ENCODE assay signal across 12 cellular contexts in genomic region chr10:126930506-126931458, GRCh38. TPM values are rescaled to one million over a fixed set of nuclear protein-coding genes. Genes with fewer than 3 reads are reported as not detected.
DNase-seq lines count a peak whose midpoint lies in the region; ATAC-seq and TF ChIP-seq lines count a peak whose summit lies in the region.
"Had no signal": no experiment of that assay in that cellular context is flagged by ENCODE, and none has a peak within 500 bp of the region (broad histone marks: within the 10 kb centered on the region; RNA-seq: fewer than 3 reads in every experiment).

No MANE protein-coding gene starts in this region.

- no TSS peak for BruUV-seq in mammary epithelial cell (replicated peaks; lab: Mats Ljungman, UMichigan)

- no peak overlapping the region for H3K27ac ChIP-seq in ACC112 (ENCODE audit: low read depth, low read length)
- no peak overlapping the region for H3K27ac ChIP-seq in mammary epithelial cell (ENCODE audit: insufficient read depth, low read depth, low read length)
- no peak overlapping the region for H3K27ac ChIP-seq in hepatocyte
- no peak overlapping the region for H3K27ac ChIP-seq in psoas muscle

- in situ Hi-C loops in mammary epithelial cell (cut with MboI; ENCODE audit: low sequenced_read_pairs in 2 of 2), result no loop called here

- H3K36me3 ChIP-seq in ACC112 (ENCODE audit: insufficient read depth, low read length) (no peaks in the 10 kb centered on the region), mammary epithelial cell (ENCODE audit: insufficient read depth, low read length) (no peaks in the 10 kb centered on the region), hepatocyte (replicated peaks; ENCODE audit: insufficient read depth, low read depth) (no peaks in the 10 kb centered on the region), psoas muscle (ENCODE audit: insufficient read depth in 1 of 2, low read depth in 1 of 2) (no peaks in the 10 kb centered on the region)

- H3K4me3 ChIP-seq in ACC112 (ENCODE audit: low read depth, low read length) (peak overlapping the region; percentile 64), mammary epithelial cell (replicated peaks in 1 of 3; ENCODE audit: insufficient read depth in 1 of 3, low read depth in 2 of 3, low read length in 3 of 3) (no peak overlapping the region), hepatocyte (no peak overlapping the region), psoas muscle (peak overlapping the region; percentile 15)

- DNase-seq in mammary epithelial cell (no peak), hepatocyte (ENCODE audit: low spot score) (no peak), psoas muscle (no peak), Ammon's horn (ENCODE audit: low spot score) (no peak)
- no peak for DNase-seq in stimulated activated CD4-positive, alpha-beta T cell treated with anti-CD3 and anti-CD28 coated beads, Interleukin-4, amount 100 ng/mL, for 4 hours
- DNase-seq: ACHN, DMS153, NCI-H1436 treated with DMSO at 0.1 percent for 48 hours, NCI-H69 had no signal

- dilution Hi-C loops in mammary epithelial cell (cut with HindIII; ENCODE audit: low sequenced_read_pairs), result no loop called here

- H3K79me2 ChIP-seq in ACC112 (ENCODE audit: control insufficient read depth, insufficient read depth, low read length, unreplicated experiment) (peaks cover 66% of the 10 kb centered on the region), mammary epithelial cell (ENCODE audit: insufficient read depth, low read length) (peaks cover 97% of the 10 kb centered on the region), hepatocyte (peaks cover 93% of the 10 kb centered on the region)

- H3K4me2 ChIP-seq in mammary epithelial cell (ENCODE audit: insufficient read depth, low read depth, low read length) (peak overlapping the region; percentile 73), hepatocyte (peak overlapping the region; percentile 31)

- WGBS in mammary epithelial cell (ENCODE audit: low coverage, missing lambda C conversion rate), result 43% methylated on average over 14 of the region's 17 CpGs
- 91% methylated on average over 17 of the region's 17 CpGs for WGBS in hepatocyte (ENCODE audit: low lambda C conversion rate, missing lambda C conversion rate)
- 44 to 49% (median 45%) methylated on average over 17 of the region's 17 CpGs for WGBS in psoas muscle, 3 donors

- H4K20me1 ChIP-seq in mammary epithelial cell (ENCODE audit: insufficient read depth, low read length), result no peaks in the 10 kb centered on the region
- H4K20me1 ChIP-seq in hepatocyte (ENCODE audit: insufficient read depth, poor library complexity, severe bottlenecking), result peaks cover 21% of the 10 kb centered on the region

- no peak overlapping the region for H3K9ac ChIP-seq in mammary epithelial cell (ENCODE audit: insufficient read depth, low read length)

- ATAC-seq in psoas muscle (no peak), GM21576 (IDR thresholded peaks at IDR 0.05; ENCODE audit: unreplicated experiment) (no peak), SK-N-SH treated with all-trans-retinoic acid at 6 μM for 48 hours (no peak; the same call in 2 of the 3 replicates)

- CTCF ChIA-PET in mammary epithelial cell (lab: Charles Lee; ENCODE audit: low non-redundant PET), result interaction anchor here (0.6 kb wide), 1 partner anchor 28 kb away, joined by 4 read pairs; no protein-coding TSS in a partner anchor

- no peaks in the 10 kb centered on the region for H3K9me3 ChIP-seq in mammary epithelial cell (replicated peaks; ENCODE audit: insufficient read depth, low read length)
- no peaks in the 10 kb centered on the region for H3K9me3 ChIP-seq in hepatocyte (ENCODE audit: low read depth)
- H3K9me3 ChIP-seq in psoas muscle, result no peaks in the 10 kb centered on the region

- no peaks in the 10 kb centered on the region for H3K27me3 ChIP-seq in ACC112 (ENCODE audit: insufficient read depth, low read length)
- H3K27me3 ChIP-seq in mammary epithelial cell (ENCODE audit: insufficient read depth, low read length), result no peaks in the 10 kb centered on the region
- no peaks in the 10 kb centered on the region for H3K27me3 ChIP-seq in hepatocyte
- no peaks in the 10 kb centered on the region for H3K27me3 ChIP-seq in psoas muscle (ENCODE audit: insufficient read depth in 3 of 3, low read length in 2 of 3)

- no peak overlapping the region for H2AFZ ChIP-seq in ACC112 (ENCODE audit: low read length, unreplicated experiment)
- H2AFZ ChIP-seq in mammary epithelial cell (ENCODE audit: low read depth, low read length), result no peak overlapping the region
- H2AFZ ChIP-seq in hepatocyte, result no peak overlapping the region

- intact Hi-C loops in mammary epithelial cell (cut with micrococcal nuclease) (no loop called here), psoas muscle (cut with DNase I) (no loop called here)

- no peaks in the 10 kb centered on the region for H3K9me2 ChIP-seq in hepatocyte (replicated peaks; ENCODE audit: insufficient read depth)

- H3K4me1 ChIP-seq in ACC112 (ENCODE audit: control insufficient read depth, insufficient read depth, low read length, unreplicated experiment), result peaks cover 9% of the 10 kb centered on the region
- peaks cover 21% of the 10 kb centered on the region for H3K4me1 ChIP-seq in mammary epithelial cell (ENCODE audit: insufficient read depth, low read length)
- peaks cover 3% of the 10 kb centered on the region for H3K4me1 ChIP-seq in hepatocyte (ENCODE audit: insufficient read depth)
- H3K4me1 ChIP-seq in psoas muscle, result no peaks in the 10 kb centered on the region

- TF ChIP-seq CTCF in mammary epithelial cell (conservative IDR thresholded peaks at IDR 0.05 in 1 of 2, IDR thresholded peaks at IDR 0.05 in 1 of 2; ENCODE audit: extremely low read depth in 1 of 2, insufficient read depth in 1 of 2, low read depth in 1 of 2, low read length in 2 of 2) (no peak), hepatocyte (IDR thresholded peaks at IDR 0.05; ENCODE audit: poor library complexity) (no peak), psoas muscle (IDR thresholded peaks at IDR 0.05) (no peak)

TF ChIP-seq in SK-N-SH treated with all-trans-retinoic acid at 6 μM for 48 hours, 23 proteins besides CTCF, POLR2A, EP300 and RAD21 (continues in another document):
- no peak for TF ChIP-seq POU6F1 (CRISPR knock-in tag; IDR thresholded peaks at IDR 0.05; ENCODE audit: borderline replicate concordance, low read depth)
- no peak for TF ChIP-seq TOX (CRISPR knock-in tag; IDR thresholded peaks at IDR 0.05; ENCODE audit: borderline replicate concordance)
- no peak for TF ChIP-seq ZNF565 (CRISPR knock-in tag; conservative IDR thresholded peaks at IDR 0.05; ENCODE audit: low read depth)
- no peak for TF ChIP-seq ZC3H10 (CRISPR knock-in tag; IDR thresholded peaks at IDR 0.05)
- no peak for TF ChIP-seq TSHZ2 (CRISPR knock-in tag; IDR thresholded peaks at IDR 0.05)
- no peak for TF ChIP-seq CSRNP3 (CRISPR knock-in tag; IDR thresholded peaks at IDR 0.05)
- no peak for TF ChIP-seq OSR1 (CRISPR knock-in tag; IDR thresholded peaks at IDR 0.05)
- TF ChIP-seq SNAI2 (CRISPR knock-in tag; IDR thresholded peaks at IDR 0.05), result no peak

RNA-seq across cellular contexts. Expression of gene DOCK1, which starts 25.6 kb away (rescaled TPM):
- 100 to 1,000 TPM in 1 of 2 donors, 10 to 100 TPM in 1; 58.1 to 115 TPM for total RNA-seq in mammary epithelial cell
- 9.3 TPM for polyA plus RNA-seq in mammary epithelial cell
- 130 TPM for polyA minus RNA-seq in mammary epithelial cell
- 51.5 and 55.5 TPM in 2 replicates for total RNA-seq in hepatocyte
- polyA plus RNA-seq in hepatocyte, result 16.0 and 17.6 TPM in 2 replicates
- total RNA-seq in psoas muscle, result 10 to 100 TPM in 1 of 4 donors, 1 to 10 TPM in 3; 5.4 to 11.3 (median 6.7) TPM
- polyA plus RNA-seq in psoas muscle, result 1 to 10 TPM; 2.1 to 3.5 (median 2.4) TPM

Comparison
In these comparisons a context has a peak if more than half of its experiments do, and no peak if none do; other contexts are left out.
1. H3K4me3 ChIP-seq: peak in ACC112 (single experiment) and psoas muscle (single experiment); none in mammary epithelial cell (0 of 3) and hepatocyte (single experiment).